Comparison of ENCODE assay signal across 20 cellular contexts in genomic region chr2:101624706-101625332, GRCh38.
DNase-seq lines count a peak whose midpoint lies in the region; ATAC-seq, FAIRE-seq and TF ChIP-seq lines count a peak whose summit lies in the region.
"Had no signal": no experiment of that assay in that cellular context is flagged by ENCODE, and none has a peak within 500 bp of the region (broad histone marks: within the 10 kb centered on the region; RNA-seq: fewer than 3 reads in every experiment).

No MANE protein-coding gene starts in this region.

- peak overlapping the region; percentile 80; the same call in 1 of the 2 replicates for H2BK20ac ChIP-seq in H1 (ENCODE audit: low read length)

- H3K9me3 Mint-ChIP-seq in MCF 10A (ENCODE audit: unreplicated experiment) = no peaks in the 10 kb centered on the region
- H3K9me3 Mint-ChIP-seq in stimulated activated memory B cell treated with anti-CD40 and anti-IgM and Interleukin-4, amounts not matched to agents 10 μg/mL and 1 μg/mL and 100 μg/mL, for 72 hours = no peaks in the 10 kb centered on the region
- H3K9me3 Mint-ChIP-seq: CD8-positive, alpha-beta T cell had no signal

- no peaks in the 10 kb centered on the region for H3K79me2 ChIP-seq in OCI-LY7 (ENCODE audit: insufficient read depth, low read depth, low read length)
- H3K79me2 ChIP-seq in H1 (ENCODE audit: control insufficient read depth in 1 of 2, insufficient read depth in 2 of 2, low read length in 2 of 2) = no peaks in the 10 kb centered on the region

- H3K27ac ChIP-seq in breast epithelium (no peak overlapping the region), OCI-LY7 (ENCODE audit: low read depth, low read length, poor library complexity, severe bottlenecking) (no peak overlapping the region), H1 (ENCODE audit: low read depth, low read length) (no peak overlapping the region)
- H3K27ac ChIP-seq: RWPE1 had no signal

- intact Hi-C loops in MCF 10A (cut with micrococcal nuclease) = no loop called here
- intact Hi-C loops in breast epithelium (cut with DNase I; ENCODE audit: low total_unique reads) = no loop called here
- intact Hi-C loops in OCI-LY7 (cut with micrococcal nuclease; ENCODE audit: unreplicated experiment) = no loop called here

- H4K20me1 ChIP-seq in OCI-LY7 (ENCODE audit: insufficient read depth, low read length) = no peaks in the 10 kb centered on the region
- H4K20me1 ChIP-seq in H1 (replicated peaks in 1 of 2; ENCODE audit: control insufficient read depth in 1 of 2, insufficient read depth in 2 of 2, low read length in 2 of 2) = no peaks in the 10 kb centered on the region

- WGBS in H1 (ENCODE audit: extremely low coverage in 1 of 2, insufficient coverage in 1 of 2, insufficient read length in 1 of 2, insufficient replicate concordance in 2 of 2, low coverage in 1 of 2, low lambda C conversion rate in 2 of 2, missing lambda C conversion rate in 1 of 2), 2 experiments = 83% methylated on average over 14 of the region's 14 CpGs; no CpG with 5 or more reads in 1 of the 2 experiments

- H3K4me3 ChIP-seq in breast epithelium (no peak overlapping the region), OCI-LY7 (ENCODE audit: low read depth, low read length, poor library complexity, severe bottlenecking) (no peak overlapping the region), H1 (ENCODE audit: extremely low read depth in 1 of 4, insufficient read depth in 2 of 4, low read depth in 3 of 4, low read length in 4 of 4) (no peak overlapping the region)

- H2BK15ac ChIP-seq in H1 (ENCODE audit: low read length) = 0 out of 2 replicates have a peak overlapping the region, but pooled peaks have one; percentile 16

- H3K9ac ChIP-seq in H1 (replicated peaks in 1 of 4; ENCODE audit: extremely low read depth in 1 of 4, low read depth in 3 of 4, low read length in 3 of 4) = no peak overlapping the region

- POLR2A ChIA-PET in MCF 10A (lab: Yijun Ruan, JAX) (interaction anchor here (1.2 kb wide), 1 partner anchor 202 kb away, joined by 5 read pairs; no protein-coding TSS in a partner anchor), OCI-LY7 (lab: Charles Lee) (interaction anchor here (0.6 kb wide), 1 partner anchor 285 kb away, joined by 4 read pairs; no protein-coding TSS in a partner anchor), H1 (lab: Charles Lee; ENCODE audit: partially characterized antibody) (no interaction called here)

- no peak for FAIRE-seq in H1 (lab: Jason Lieb, UNC)
- FAIRE-seq: D721Med had no signal

- ATAC-seq in stimulated activated memory B cell treated with anti-CD40 and anti-IgM and Interleukin-4, amounts not matched to agents 10 μg/mL and 1 μg/mL and 100 μg/mL, for 72 hours = no peak
- ATAC-seq in HG02571 (IDR thresholded peaks at IDR 0.05; ENCODE audit: unreplicated experiment) (no peak), HG03469 (IDR thresholded peaks at IDR 0.05; ENCODE audit: unreplicated experiment) (no peak)
- ATAC-seq: CD8-positive, alpha-beta T cell; SK-N-SH treated with all-trans-retinoic acid at 6 μM for 48 hours had no signal

- no peak overlapping the region for H3K4me2 ChIP-seq in OCI-LY7 (ENCODE audit: low read length)
- H3K4me2 ChIP-seq in H1 (ENCODE audit: insufficient read depth in 1 of 2, low read depth in 2 of 2, low read length in 2 of 2) = no peak overlapping the region

- no peak overlapping the region for H2BK120ac ChIP-seq in H1 (replicated peaks; ENCODE audit: low read depth, low read length)

- no peak overlapping the region for H3K56ac ChIP-seq in H1 (replicated peaks; ENCODE audit: insufficient read length, low read depth, low read length)

- H3K27ac Mint-ChIP-seq in MCF 10A (ENCODE audit: low read depth, unreplicated experiment) = peak overlapping the region; percentile 39
- H3K27ac Mint-ChIP-seq in stimulated activated memory B cell treated with anti-CD40 and anti-IgM and Interleukin-4, amounts not matched to agents 10 μg/mL and 1 μg/mL and 100 μg/mL, for 72 hours = peak overlapping the region; percentile 99
- H3K27ac Mint-ChIP-seq: CD8-positive, alpha-beta T cell had no signal

- no peak overlapping the region for H2AK5ac ChIP-seq in H1 (ENCODE audit: low read depth, low read length)

- peaks cover 8% of the 10 kb centered on the region for H3K4me1 Mint-ChIP-seq in MCF 10A (ENCODE audit: insufficient read depth, unreplicated experiment)
- peaks cover 65% of the 10 kb centered on the region for H3K4me1 Mint-ChIP-seq in stimulated activated memory B cell treated with anti-CD40 and anti-IgM and Interleukin-4, amounts not matched to agents 10 μg/mL and 1 μg/mL and 100 μg/mL, for 72 hours

- no peaks in the 10 kb centered on the region for H3K79me1 ChIP-seq in H1 (ENCODE audit: low read depth, low read length)

- H3K27me3 Mint-ChIP-seq in MCF 10A (ENCODE audit: insufficient read depth, unreplicated experiment) = no peaks in the 10 kb centered on the region
- H3K27me3 Mint-ChIP-seq in stimulated activated memory B cell treated with anti-CD40 and anti-IgM and Interleukin-4, amounts not matched to agents 10 μg/mL and 1 μg/mL and 100 μg/mL, for 72 hours = no peaks in the 10 kb centered on the region

- peaks cover 12% of the 10 kb centered on the region for H3K36me3 Mint-ChIP-seq in MCF 10A (ENCODE audit: insufficient read depth, unreplicated experiment)
- no peaks in the 10 kb centered on the region for H3K36me3 Mint-ChIP-seq in stimulated activated memory B cell treated with anti-CD40 and anti-IgM and Interleukin-4, amounts not matched to agents 10 μg/mL and 1 μg/mL and 100 μg/mL, for 72 hours
- H3K36me3 Mint-ChIP-seq: CD8-positive, alpha-beta T cell had no signal

- H3K18ac ChIP-seq in H1 (ENCODE audit: extremely low read depth, low read length) = no peak overlapping the region

- H4K91ac ChIP-seq in H1 (replicated peaks; ENCODE audit: insufficient read length, low read length) = peak overlapping the region; percentile 69

- H3K4me1 ChIP-seq in breast epithelium (no peaks in the 10 kb centered on the region), OCI-LY7 (ENCODE audit: insufficient read depth, low read length, poor library complexity, severe bottlenecking) (no peaks in the 10 kb centered on the region), H1 (replicated peaks in 1 of 4; ENCODE audit: control insufficient read depth in 3 of 4, insufficient read depth in 4 of 4, low read length in 3 of 4) (no peaks in the 10 kb centered on the region)

- no peak overlapping the region for H4K5ac ChIP-seq in H1 (ENCODE audit: insufficient read length, low read depth, low read length)

- H2BK5ac ChIP-seq in H1 (ENCODE audit: low read depth, low read length) = no peak overlapping the region

- H3K27me3 ChIP-seq in breast epithelium (no peaks in the 10 kb centered on the region), H1 (replicated peaks in 1 of 4; ENCODE audit: control insufficient read depth in 3 of 4, extremely low read depth in 1 of 4, insufficient read depth in 3 of 4, low read length in 3 of 4) (no peaks in the 10 kb centered on the region)

- 0 out of 2 replicates have a peak overlapping the region, but pooled peaks have one; percentile 31 for H2AFZ ChIP-seq in OCI-LY7 (ENCODE audit: low read length)
- H2AFZ ChIP-seq in H1 (ENCODE audit: low read length) = no peak overlapping the region

- H3K23me2 ChIP-seq in H1 (ENCODE audit: low read depth, low read length) = no peaks in the 10 kb centered on the region

- TF ChIP-seq POLR2A in breast epithelium (IDR thresholded peaks at IDR 0.05) (no peak), H1 (IDR thresholded peaks at IDR 0.05; ENCODE audit: control extremely low read depth in 1 of 2, low read depth in 2 of 2, low read length in 2 of 2) (no peak)

- DNase-seq in MCF 10A (ENCODE audit: unreplicated experiment) = no peak
- no peak for DNase-seq in breast epithelium (ENCODE audit: low spot score in 2 of 2)
- no peak for DNase-seq in OCI-LY7 (ENCODE audit: low spot score)
- DNase-seq in H1 (ENCODE audit: low read depth in 1 of 2, low spot score in 2 of 2) = no peak
- DNase-seq in midbrain (lab: John Stamatoyannopoulos, UW) = no peak
- DNase-seq: 8988T; CD8-positive, alpha-beta T cell; HCEC 1CT; KBM-7; NCI-H187; NCI-H2227 treated with DMSO at 0.1 percent for 48 hours; NCI-H510A treated with DMSO at 0.1 percent for 48 hours; NCI-H774; SIG-M5 had no signal

- H3K23ac ChIP-seq in H1 (ENCODE audit: insufficient read length) = no peak overlapping the region

- no peak overlapping the region for H3K4me3 Mint-ChIP-seq in MCF 10A (ENCODE audit: unreplicated experiment)
- H3K4me3 Mint-ChIP-seq in stimulated activated memory B cell treated with anti-CD40 and anti-IgM and Interleukin-4, amounts not matched to agents 10 μg/mL and 1 μg/mL and 100 μg/mL, for 72 hours = no peak overlapping the region
- H3K4me3 Mint-ChIP-seq: CD8-positive, alpha-beta T cell had no signal

- H4K8ac ChIP-seq in H1 (ENCODE audit: extremely low read depth, insufficient read depth, low read length) = peak overlapping the region; percentile 59

- peak overlapping the region; percentile 68; the same call in 1 of the 2 replicates for H2BK12ac ChIP-seq in H1 (ENCODE audit: low read depth, low read length)

- no peaks in the 10 kb centered on the region for H3K9me2 ChIP-seq in OCI-LY7 (ENCODE audit: insufficient read depth, low read length)

- H3K9me3 ChIP-seq in breast epithelium = no peaks in the 10 kb centered on the region
- no peaks in the 10 kb centered on the region for H3K9me3 ChIP-seq in OCI-LY7 (ENCODE audit: low read length)
- no peaks in the 10 kb centered on the region for H3K9me3 ChIP-seq in H1 (ENCODE audit: insufficient read depth in 2 of 2, low read depth in 1 of 2, low read length in 1 of 2)

- H3K14ac ChIP-seq in H1 (ENCODE audit: insufficient read length) = no peak overlapping the region

- no peaks in the 10 kb centered on the region for H3K36me3 ChIP-seq in breast epithelium
- no peaks in the 10 kb centered on the region for H3K36me3 ChIP-seq in OCI-LY7 (ENCODE audit: insufficient read depth, low read length)
- no peaks in the 10 kb centered on the region for H3K36me3 ChIP-seq in H1 (ENCODE audit: control insufficient read depth in 2 of 4, insufficient read depth in 4 of 4, low read length in 3 of 4)

- BruUV-seq in MCF 10A (replicated peaks; lab: Mats Ljungman, UMichigan) (no TSS peak), OCI-LY7 (replicated peaks; lab: Mats Ljungman, UMichigan) (no TSS peak)

- TF ChIP-seq EP300 in H1 (IDR thresholded peaks at IDR 0.05; ENCODE audit: borderline replicate concordance in 1 of 2, low read depth in 2 of 2, low read length in 2 of 2) = no peak

- TF ChIP-seq CTCF in MCF 10A (IDR thresholded peaks at IDR 0.05; ENCODE audit: unreplicated experiment) = no peak
- no peak for TF ChIP-seq CTCF in breast epithelium (IDR thresholded peaks at IDR 0.05)
- TF ChIP-seq CTCF in OCI-LY7 (conservative IDR thresholded peaks at IDR 0.05; ENCODE audit: low read length) = no peak
- no peak for TF ChIP-seq CTCF in H1 (IDR thresholded peaks at IDR 0.05; ENCODE audit: control extremely low read depth in 1 of 3, insufficient read depth in 1 of 3, low read depth in 1 of 3, low read length in 3 of 3)

- H3K4ac ChIP-seq in H1 (replicated peaks; ENCODE audit: insufficient read length, low read depth, low read length) = no peak overlapping the region

- CTCF ChIA-PET in MCF 10A (lab: Yijun Ruan, JAX) = interaction anchor here (0.6 kb wide), 1 partner anchor 81 kb away, joined by 4 read pairs; no protein-coding TSS in a partner anchor
- CTCF ChIA-PET in OCI-LY7 (lab: Charles Lee; ENCODE audit: unreplicated experiment) = no interaction called here
- CTCF ChIA-PET in H1 (lab: Charles Lee; ENCODE audit: partially characterized antibody) = interaction anchor here (0.9 to 1.7 kb wide), 3 partner anchors 10 to 206 kb away, joined by 3 to 5 read pairs (median 3); no protein-coding TSS in a partner anchor

- no peak for TF ChIP-seq RAD21 in H1 (IDR thresholded peaks at IDR 0.05 in 1 of 2, conservative IDR thresholded peaks at IDR 0.05 in 1 of 2; ENCODE audit: low read depth in 2 of 2, low read length in 2 of 2)
